In the genomic region with DNA sequence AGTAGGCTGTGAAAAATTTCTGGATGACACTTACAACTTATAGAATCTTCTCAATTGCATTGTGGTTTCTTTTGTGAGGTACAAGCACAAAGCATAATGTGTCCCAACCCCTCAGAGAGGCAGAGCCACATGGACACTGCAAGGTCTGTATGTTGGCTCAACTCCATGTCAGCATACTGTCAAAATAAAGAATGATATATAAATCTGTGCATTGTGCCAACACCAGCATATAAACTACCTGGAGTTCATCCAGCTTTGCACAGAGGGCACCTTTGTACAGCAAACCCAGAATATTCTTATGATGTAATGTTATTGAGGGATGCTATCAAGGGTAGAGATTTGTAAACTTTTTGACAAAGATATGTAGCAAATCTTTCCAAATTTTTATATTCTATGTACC, we compare ENCODE assay signal across 20 cellular contexts.
DNase-seq lines count a peak whose midpoint lies in the region; ATAC-seq and TF ChIP-seq lines count a peak whose summit lies in the region.
"Had no signal": no experiment of that assay in that cellular context is flagged by ENCODE, and none has a peak within 500 bp of the region (broad histone marks: within the 10 kb centered on the region; RNA-seq: fewer than 3 reads in every experiment).

No MANE protein-coding gene starts in this region.

- ATAC-seq in PC-3 (peak; percentile 33), GM18870 (IDR thresholded peaks at IDR 0.05; ENCODE audit: unreplicated experiment) (no peak)
- ATAC-seq: Right ventricle myocardium inferior, T-helper 17 cell had no signal

- CTCF ChIA-PET in PC-3 (lab: Charles Lee), result no interaction called here

- no peaks in the 10 kb centered on the region for H3K36me3 ChIP-seq in PC-3 (ENCODE audit: low read depth, low read length)
- no peaks in the 10 kb centered on the region for H3K36me3 ChIP-seq in neuron (ENCODE audit: insufficient read depth, low read length)
- H3K36me3 ChIP-seq in adrenal gland (replicated peaks in 1 of 2), result no peaks in the 10 kb centered on the region
- H3K36me3 ChIP-seq: BE2C had no signal

- TF ChIP-seq EP300 in Ishikawa (IDR thresholded peaks at IDR 0.05; ENCODE audit: borderline replicate concordance), result no peak

- peak; percentile 16 for DNase-seq in NCI-H345 (lab: John Stamatoyannopoulos, UW)
- no peak for DNase-seq in NCI-H345 treated with DMSO at 0.1 percent for 48 hours (lab: John Stamatoyannopoulos, UW; ENCODE audit: unreplicated experiment)
- DNase-seq in PC-3, result peak; percentile 24
- no peak for DNase-seq in adrenal gland
- DNase-seq: BE2C; Caco-2; CD4-positive, CD25-positive, alpha-beta regulatory T cell; IMR-90; NCI-H2029 treated with DMSO at 0.1 percent for 48 hours; NCI-H2171 treated with DMSO at 0.1 percent for 48 hours; NCI-H510A; NCI-H82; OCI-M1; SW 1271; T-helper 17 cell had no signal

- POLR2A ChIA-PET in PC-3 (lab: Charles Lee; ENCODE audit: unreplicated experiment), result no interaction called here

- H3K27ac ChIP-seq in PC-3 (ENCODE audit: low read length) (no peak overlapping the region), adrenal gland (no peak overlapping the region)
- H3K27ac ChIP-seq: SK-N-MC had no signal

- intact Hi-C loops in PC-3 (cut with micrococcal nuclease) (no loop called here), adrenal gland (cut with DNase I) (no loop called here)

- H3K79me2 ChIP-seq in PC-3 (ENCODE audit: low read length), result no peaks in the 10 kb centered on the region

- no peak; the same call in 1 of the 2 replicates for TF ChIP-seq RAD21 in Ishikawa (IDR thresholded peaks at IDR 0.05; ENCODE audit: low read depth)

- H3K27me3 ChIP-seq in PC-3 (ENCODE audit: low read length) (no peaks in the 10 kb centered on the region), neuron (ENCODE audit: insufficient read depth, low read length) (no peaks in the 10 kb centered on the region), adrenal gland (no peaks in the 10 kb centered on the region)
- H3K27me3 ChIP-seq: BE2C had no signal

- H4K20me1 ChIP-seq in PC-3 (ENCODE audit: low read length), result no peaks in the 10 kb centered on the region

- H3F3A ChIP-seq in PC-3 (ENCODE audit: low read length, unreplicated experiment), result no peaks in the 10 kb centered on the region

- H3K9ac ChIP-seq in PC-3 (ENCODE audit: low read length), result no peak overlapping the region

- TF ChIP-seq CTCF in PC-3 (conservative IDR thresholded peaks at IDR 0.05; ENCODE audit: low read depth, low read length) (no peak), adrenal gland (IDR thresholded peaks at IDR 0.05) (no peak)

- no peak overlapping the region for H3K4me2 ChIP-seq in PC-3 (ENCODE audit: low read length)

- H3K9me2 ChIP-seq in PC-3 (replicated peaks; ENCODE audit: low read length), result no peaks in the 10 kb centered on the region

- no TSS peak for BruUV-seq in PC-3 (replicated peaks; lab: Mats Ljungman, UMichigan)

- H2AFZ ChIP-seq in PC-3 (ENCODE audit: low read length) (no peak overlapping the region), neuron (ENCODE audit: low read depth, low read length) (peak overlapping the region; percentile 67)

- peaks cover 5% of the 10 kb centered on the region; the same call in 1 of the 2 replicates for H3K4me1 ChIP-seq in PC-3 (ENCODE audit: insufficient read depth, low read length)
- H3K4me1 ChIP-seq in neuron (ENCODE audit: insufficient read depth, low read length), result peaks cover 5% of the 10 kb centered on the region
- H3K4me1 ChIP-seq in adrenal gland (replicated peaks in 1 of 2), result no peaks in the 10 kb centered on the region
- H3K4me1 ChIP-seq: BE2C, Caco-2 had no signal

- H3K4me3 ChIP-seq in PC-3 (ENCODE audit: low read length) (no peak overlapping the region), neuron (ENCODE audit: low read length) (no peak overlapping the region), adrenal gland (no peak overlapping the region)
- H3K4me3 ChIP-seq: SK-N-MC had no signal

- H3K9me3 ChIP-seq in PC-3 (ENCODE audit: low read length), result no peaks in the 10 kb centered on the region
- no peaks in the 10 kb centered on the region for H3K9me3 ChIP-seq in neuron (ENCODE audit: low read length)
- H3K9me3 ChIP-seq in adrenal gland (replicated peaks in 1 of 3), result no peaks in the 10 kb centered on the region
- H3K9me3 ChIP-seq: BE2C, Caco-2 had no signal

- no peak for TF ChIP-seq POLR2A in adrenal gland (IDR thresholded peaks at IDR 0.05)

TF ChIP-seq in Ishikawa, 13 proteins besides CTCF, POLR2A, EP300 and RAD21:
- TF ChIP-seq NFIC (IDR thresholded peaks at IDR 0.05), result peak; percentile 45; the same call in 1 of the 2 replicates
- no peak for TF ChIP-seq USF1 (IDR thresholded peaks at IDR 0.05)
TF ChIP-seq in Ishikawa: peak in this region for 1.

Comparison
In these comparisons a context has a peak if more than half of its experiments do, and no peak if none do; other contexts are left out.
1. DNase-seq: peak in NCI-H345 (single experiment) and PC-3 (single experiment); none in NCI-H345 treated with DMSO at 0.1 percent for 48 hours (single experiment) and adrenal gland (0 of 7).